In genomic region chr14:68682166-68683103, GRCh38 we compare ENCODE assay signal across 8 cellular contexts.
DNase-seq lines count a peak whose midpoint lies in the region; ATAC-seq and TF ChIP-seq lines count a peak whose summit lies in the region.

No MANE protein-coding gene starts in this region.

- H3K27me3 ChIP-seq in transverse colon: no peaks in the 10 kb centered on the region

- no peak for DNase-seq in activated T-cell treated with anti-CD3 and anti-CD28 coated beads, Interleukin-2, amount 50 U/mL, for 24 hours
- no peak for DNase-seq in activated T-cell treated with anti-CD3 and anti-CD28 coated beads, Interleukin-2, amount 50 U/mL, for 1 hour
- peak; percentile 13 for DNase-seq in T-helper 9 cell
- peak; percentile 5 for DNase-seq in mesenteric fat pad (ENCODE audit: low spot score)
- DNase-seq in transverse colon: peak; percentile 38
- no peak for DNase-seq in HuH-7.5 (ENCODE audit: low spot score)

- peaks cover 78% of the 10 kb centered on the region for H3K4me1 Mint-ChIP-seq in activated T-cell treated with anti-CD3 and anti-CD28 coated beads, Interleukin-2, amount 50 U/mL, for 24 hours (ENCODE audit: low read depth)
- H3K4me1 Mint-ChIP-seq in dendritic cell treated with granulocyte-macrophage colony-stimulating factor and Interleukin-4, amounts not matched to agents 40 ng/mL and 50 ng/mL, for 4 days (ENCODE audit: low read depth): peaks cover 91% of the 10 kb centered on the region

- in situ Hi-C loops in transverse colon (cut with MboI; ENCODE audit: low pct_ligation_motif_present in 1 of 4, low pct_unique_long_range_greater_than_20kb in 1 of 4, low sequenced_read_pairs in 3 of 4): no loop called here

- H3K4me3 ChIP-seq in transverse colon: no peak overlapping the region

- TF ChIP-seq POLR2A in transverse colon (IDR thresholded peaks at IDR 0.05): no peak

- TF ChIP-seq EP300 in transverse colon (IDR thresholded peaks at IDR 0.05; ENCODE audit: low read depth): no peak

- no peaks in the 10 kb centered on the region for H3K36me3 ChIP-seq in transverse colon

- intact Hi-C loops in dendritic cell treated with granulocyte-macrophage colony-stimulating factor and Interleukin-4, amounts not matched to agents 40 ng/mL and 50 ng/mL, for 4 days (cut with micrococcal nuclease): loop anchor here (2.0 to 5.0 kb wide), 2 partner anchors 85 to 110 kb away; partner anchors contain the start of gene ZFP36L1
- intact Hi-C loops in transverse colon (cut with DNase I; ENCODE audit: low total_unique reads): no loop called here

- no peaks in the 10 kb centered on the region for H3K9me3 ChIP-seq in transverse colon

- H3K9me3 Mint-ChIP-seq in activated T-cell treated with anti-CD3 and anti-CD28 coated beads, Interleukin-2, amount 50 U/mL, for 24 hours: no peaks in the 10 kb centered on the region
- H3K9me3 Mint-ChIP-seq in dendritic cell treated with granulocyte-macrophage colony-stimulating factor and Interleukin-4, amounts not matched to agents 40 ng/mL and 50 ng/mL, for 4 days: no peaks in the 10 kb centered on the region

- no peak for ATAC-seq in HG03354 (IDR thresholded peaks at IDR 0.05; ENCODE audit: poor library complexity, severe bottlenecking, unreplicated experiment)

- H3K27ac ChIP-seq in transverse colon: peak overlapping the region; percentile 77 to 85 (median 82)

- WGBS in transverse colon (ENCODE audit: low coverage in 1 of 2), 2 donors: 49 to 59% methylated on average over 10 to 15 of the region's 15 CpGs

- H3K36me3 Mint-ChIP-seq in activated T-cell treated with anti-CD3 and anti-CD28 coated beads, Interleukin-2, amount 50 U/mL, for 24 hours (ENCODE audit: low read depth): no peaks in the 10 kb centered on the region
- H3K36me3 Mint-ChIP-seq in dendritic cell treated with granulocyte-macrophage colony-stimulating factor and Interleukin-4, amounts not matched to agents 40 ng/mL and 50 ng/mL, for 4 days (ENCODE audit: low read depth): no peaks in the 10 kb centered on the region

- H3K4me3 Mint-ChIP-seq in activated T-cell treated with anti-CD3 and anti-CD28 coated beads, Interleukin-2, amount 50 U/mL, for 24 hours: peak overlapping the region; percentile 56
- H3K4me3 Mint-ChIP-seq in dendritic cell treated with granulocyte-macrophage colony-stimulating factor and Interleukin-4, amounts not matched to agents 40 ng/mL and 50 ng/mL, for 4 days: peak overlapping the region; percentile 49

- H3K27me3 Mint-ChIP-seq in activated T-cell treated with anti-CD3 and anti-CD28 coated beads, Interleukin-2, amount 50 U/mL, for 24 hours: no peaks in the 10 kb centered on the region
- H3K27me3 Mint-ChIP-seq in dendritic cell treated with granulocyte-macrophage colony-stimulating factor and Interleukin-4, amounts not matched to agents 40 ng/mL and 50 ng/mL, for 4 days: no peaks in the 10 kb centered on the region

- peaks cover 12 to 50% (median 32%) of the 10 kb centered on the region in 4 donors for H3K4me1 ChIP-seq in transverse colon

- no peak for TF ChIP-seq CTCF in transverse colon (IDR thresholded peaks at IDR 0.05)

- H3K27ac Mint-ChIP-seq in activated T-cell treated with anti-CD3 and anti-CD28 coated beads, Interleukin-2, amount 50 U/mL, for 24 hours: peak overlapping the region; percentile 88
- peak overlapping the region; percentile 99 for H3K27ac Mint-ChIP-seq in dendritic cell treated with granulocyte-macrophage colony-stimulating factor and Interleukin-4, amounts not matched to agents 40 ng/mL and 50 ng/mL, for 4 days

Comparison
In these comparisons a context has a peak if more than half of its experiments do, and no peak if none do; other contexts are left out.
1. DNase-seq: peak in T-helper 9 cell (single experiment), mesenteric fat pad (single experiment) and transverse colon (single experiment); none in activated T-cell treated with anti-CD3 and anti-CD28 coated beads, Interleukin-2, amount 50 U/mL, for 24 hours (single experiment), activated T-cell treated with anti-CD3 and anti-CD28 coated beads, Interleukin-2, amount 50 U/mL, for 1 hour (single experiment) and HuH-7.5 (single experiment).